ENCODE assay signal across 8 cellular contexts in genomic region chr9:83334320-83334719, GRCh38.
A peak's percentile ranks its signal among the peaks of the same experiment; 100 is the strongest.
DNase-seq lines count a peak whose midpoint lies in the region; ATAC-seq lines count a peak whose summit lies in the region.

No MANE protein-coding gene starts in this region.

- no peaks in the 10 kb centered on the region for H3K9me3 Mint-ChIP-seq in activated CD4-positive, alpha-beta memory T cell treated with anti-CD3 and anti-CD28 coated beads for 36 hours
- H3K9me3 Mint-ChIP-seq in memory B cell, result no peaks in the 10 kb centered on the region

- H3K27ac Mint-ChIP-seq in activated CD4-positive, alpha-beta memory T cell treated with anti-CD3 and anti-CD28 coated beads for 36 hours, result no peak overlapping the region
- H3K27ac Mint-ChIP-seq in memory B cell, result no peak overlapping the region

- POLR2A ChIA-PET in activated CD4-positive, alpha-beta memory T cell treated with anti-CD3 and anti-CD28 coated beads for 36 hours (lab: Charles Lee), result interaction anchor here (1.0 kb wide), 2 partner anchors 24 to 210 kb away, joined by 3 read pairs; no protein-coding TSS in a partner anchor

- CTCF ChIA-PET in activated CD4-positive, alpha-beta memory T cell treated with anti-CD3 and anti-CD28 coated beads for 36 hours (lab: Charles Lee), result interaction anchor here (0.5 to 6.3 kb wide), 49 partner anchors 9 to 1725 kb away, joined by 3 to 111 read pairs (median 4); partner anchors contain the start of genes FRMD3 and IDNK

- ATAC-seq in HG03280 (IDR thresholded peaks at IDR 0.05; ENCODE audit: unreplicated experiment) (peak; percentile 56), memory B cell (ENCODE audit: low read depth) (peak; percentile 37)

- intact Hi-C loops in activated CD4-positive, alpha-beta memory T cell treated with anti-CD3 and anti-CD28 coated beads for 36 hours (cut with micrococcal nuclease), result loop anchor here (1.0 kb wide), 3 partner anchors 210 to 315 kb away; no protein-coding TSS in a partner anchor

- H3K27me3 Mint-ChIP-seq in activated CD4-positive, alpha-beta memory T cell treated with anti-CD3 and anti-CD28 coated beads for 36 hours, result no peaks in the 10 kb centered on the region
- H3K27me3 Mint-ChIP-seq in memory B cell, result no peaks in the 10 kb centered on the region

- peak; percentile 63 for DNase-seq in NCI-H2227 (lab: John Stamatoyannopoulos, UW; ENCODE audit: unreplicated experiment)
- DNase-seq in NCI-H2227 treated with DMSO at 0.1 percent for 48 hours (lab: John Stamatoyannopoulos, UW), result no peak
- DNase-seq in NCI-H526 treated with DMSO at 0.1 percent for 48 hours (lab: John Stamatoyannopoulos, UW), result peak; percentile 3
- DNase-seq in activated CD4-positive, alpha-beta memory T cell treated with anti-CD3 and anti-CD28 coated beads for 36 hours, result peak; percentile 85
- DNase-seq in effector CD8-positive, alpha-beta T cell (lab: John Stamatoyannopoulos, UW), result peak; percentile 48
- peak; percentile 18 to 22 for DNase-seq in memory B cell (ENCODE audit: low spot score in 2 of 2)
- peak; percentile 36 to 45 for DNase-seq in stimulated activated CD8-positive, alpha-beta memory T cell treated with anti-CD3 and anti-CD28 coated beads, Interleukin-15, amount 100 ng/mL, for 48 hours (ENCODE audit: low read depth in 2 of 2)

- no peaks in the 10 kb centered on the region for H3K4me1 Mint-ChIP-seq in activated CD4-positive, alpha-beta memory T cell treated with anti-CD3 and anti-CD28 coated beads for 36 hours (ENCODE audit: low read depth)
- H3K4me1 Mint-ChIP-seq in memory B cell, result no peaks in the 10 kb centered on the region

- H3K36me3 Mint-ChIP-seq in activated CD4-positive, alpha-beta memory T cell treated with anti-CD3 and anti-CD28 coated beads for 36 hours, result no peaks in the 10 kb centered on the region
- H3K36me3 Mint-ChIP-seq in memory B cell, result no peaks in the 10 kb centered on the region

- H3K4me3 Mint-ChIP-seq in activated CD4-positive, alpha-beta memory T cell treated with anti-CD3 and anti-CD28 coated beads for 36 hours, result no peak overlapping the region
- no peak overlapping the region for H3K4me3 Mint-ChIP-seq in memory B cell
